8 cellular contexts compared by ENCODE assay signal in the genomic region with DNA sequence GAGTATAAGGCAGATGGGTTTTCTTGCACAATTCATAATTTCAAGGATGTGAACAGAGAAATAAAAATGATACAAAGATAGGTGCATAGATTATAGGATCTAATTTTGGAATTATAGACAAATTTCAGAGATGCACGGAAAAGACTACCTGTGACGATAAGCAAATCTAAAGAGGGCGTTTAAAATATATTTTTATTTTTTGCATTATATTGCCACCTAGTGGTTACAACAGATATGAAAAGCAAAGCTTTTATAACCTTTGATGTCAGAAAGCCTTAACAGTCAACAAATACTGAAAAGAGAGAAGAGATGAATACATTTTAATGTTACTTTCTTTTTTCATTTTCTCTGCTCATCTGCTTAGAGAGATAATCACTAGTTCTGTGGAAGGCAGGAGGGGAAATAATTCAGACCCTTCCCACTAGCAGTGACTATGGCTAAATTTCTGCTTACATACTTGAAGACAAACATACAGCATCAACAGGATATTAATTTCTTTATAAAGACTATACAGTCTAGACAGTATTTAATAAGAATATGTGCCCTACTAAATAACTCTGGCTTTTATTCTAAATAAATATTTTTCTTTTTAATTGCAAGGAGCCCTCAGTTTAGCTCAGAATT. TPM values are rescaled to one million over a fixed set of nuclear protein-coding genes. Genes with fewer than 3 reads are reported as not detected.
DNase-seq lines count a peak whose midpoint lies in the region; ATAC-seq and TF ChIP-seq lines count a peak whose summit lies in the region.

No MANE protein-coding gene starts in this region.

- POLR2A ChIA-PET in CD4-positive, alpha-beta memory T cell (lab: Charles Lee; ENCODE audit: partially characterized antibody), result no interaction called here

- CTCF ChIA-PET in CD4-positive, alpha-beta memory T cell (lab: Charles Lee; ENCODE audit: partially characterized antibody), result interaction anchor here (1.2 to 1.5 kb wide), 2 partner anchors 9 to 1045 kb away, joined by 3 read pairs; no protein-coding TSS in a partner anchor

- H3K27ac ChIP-seq in CD4-positive, alpha-beta memory T cell (ENCODE audit: low read depth, low read length), result no peak overlapping the region
- H3K27ac ChIP-seq in esophagus squamous epithelium, result no peak overlapping the region

- H3K27me3 Mint-ChIP-seq in CD4-positive, alpha-beta memory T cell, result no peaks in the 10 kb centered on the region

- TF ChIP-seq CTCF in esophagus squamous epithelium (IDR thresholded peaks at IDR 0.05), result peak; percentile 38 to 77 (median 56)
- TF ChIP-seq CTCF in retinal pigment epithelial cell (conservative IDR thresholded peaks at IDR 0.05; ENCODE audit: low read depth, low read length), result peak; percentile 37

- H3K9me3 ChIP-seq in CD4-positive, alpha-beta memory T cell (ENCODE audit: control insufficient read depth in 1 of 2, low read length in 2 of 2), result no peaks in the 10 kb centered on the region
- no peaks in the 10 kb centered on the region for H3K9me3 ChIP-seq in esophagus squamous epithelium

- no peaks in the 10 kb centered on the region for H3K4me1 Mint-ChIP-seq in CD4-positive, alpha-beta memory T cell

- no peaks in the 10 kb centered on the region for H3K27me3 ChIP-seq in CD4-positive, alpha-beta memory T cell (ENCODE audit: insufficient read depth, low read length)
- no peaks in the 10 kb centered on the region for H3K27me3 ChIP-seq in esophagus squamous epithelium

- H3K27ac Mint-ChIP-seq in CD4-positive, alpha-beta memory T cell, result no peak overlapping the region
- no peak overlapping the region for H3K27ac Mint-ChIP-seq in activated naive CD4-positive, alpha-beta T cell treated with anti-CD3 and anti-CD28 coated beads, Interleukin-2, amount 50 U/mL, for 72 hours

- 1 to 3% methylated on average over 3 of the region's 3 CpGs for WGBS in esophagus squamous epithelium, 2 donors

- no peak for TF ChIP-seq POLR2A in esophagus squamous epithelium (IDR thresholded peaks at IDR 0.05)

- H3K36me3 ChIP-seq in CD4-positive, alpha-beta memory T cell (ENCODE audit: insufficient read depth, low read length), result no peaks in the 10 kb centered on the region
- H3K36me3 ChIP-seq in esophagus squamous epithelium, result no peaks in the 10 kb centered on the region

- H3K4me3 Mint-ChIP-seq in CD4-positive, alpha-beta memory T cell, result no peak overlapping the region

- H3K36me3 Mint-ChIP-seq in CD4-positive, alpha-beta memory T cell, result no peaks in the 10 kb centered on the region
- H3K36me3 Mint-ChIP-seq in activated naive CD4-positive, alpha-beta T cell treated with anti-CD3 and anti-CD28 coated beads, Interleukin-2, amount 50 U/mL, for 72 hours, result no peaks in the 10 kb centered on the region

- intact Hi-C loops in CD4-positive, alpha-beta memory T cell (cut with micrococcal nuclease), result loop anchor here (2.0 kb wide), 1 partner anchor 452 kb away; no protein-coding TSS in a partner anchor
- intact Hi-C loops in esophagus squamous epithelium (cut with DNase I), result no loop called here

- no peak overlapping the region for H3K4me3 ChIP-seq in CD4-positive, alpha-beta memory T cell (ENCODE audit: low read length in 2 of 2)
- H3K4me3 ChIP-seq in esophagus squamous epithelium, result no peak overlapping the region
- H3K4me3 ChIP-seq in retinal pigment epithelial cell (ENCODE audit: low read length), result no peak overlapping the region

- DNase-seq in CD4-positive, alpha-beta memory T cell, result peak in 3 of 5 donors; percentile 1 to 5 (median 1)
- DNase-seq in HuH-7 (ENCODE audit: low spot score), result peak; percentile 15
- DNase-seq in OCI-M2 (lab: John Stamatoyannopoulos, UW; ENCODE audit: unreplicated experiment), result peak; percentile 4
- no peak for DNase-seq in esophagus squamous epithelium (lab: John Stamatoyannopoulos, UW)
- no peak for DNase-seq in retinal pigment epithelial cell (ENCODE audit: low read depth)
- DNase-seq in activated naive CD4-positive, alpha-beta T cell treated with anti-CD3 and anti-CD28 coated beads, Interleukin-2, amount 50 U/mL, for 72 hours (ENCODE audit: low spot score in 2 of 2), result no peak
- no peak for DNase-seq in HK-2 (ENCODE audit: unreplicated experiment)

- no peaks in the 10 kb centered on the region for H3K9me3 Mint-ChIP-seq in CD4-positive, alpha-beta memory T cell
- H3K9me3 Mint-ChIP-seq in activated naive CD4-positive, alpha-beta T cell treated with anti-CD3 and anti-CD28 coated beads, Interleukin-2, amount 50 U/mL, for 72 hours, result no peaks in the 10 kb centered on the region

- ATAC-seq in GM19372 (IDR thresholded peaks at IDR 0.05; ENCODE audit: low read depth, unreplicated experiment), result peak; percentile 66
- no peak for ATAC-seq in activated naive CD4-positive, alpha-beta T cell treated with anti-CD3 and anti-CD28 coated beads, Interleukin-2, amount 50 U/mL, for 72 hours

- H3K4me1 ChIP-seq in CD4-positive, alpha-beta memory T cell (ENCODE audit: insufficient read depth, low read length), result no peaks in the 10 kb centered on the region
- no peaks in the 10 kb centered on the region for H3K4me1 ChIP-seq in esophagus squamous epithelium

RNA-seq across cellular contexts. Expression of a gene that starts 46.3 kb away (rescaled TPM):
- not detected for total RNA-seq in CD4-positive, alpha-beta memory T cell
- not detected for polyA plus RNA-seq in CD4-positive, alpha-beta memory T cell
- 1 to 10 TPM in 1 of 4 donors, not detected in 3; 5.0 TPM for total RNA-seq in esophagus squamous epithelium
- not detected for total RNA-seq in activated naive CD4-positive, alpha-beta T cell treated with anti-CD3 and anti-CD28 coated beads, Interleukin-2, amount 50 U/mL, for 72 hours

Comparison
In these comparisons a context has a peak if more than half of its experiments do, and no peak if none do; other contexts are left out.
1. DNase-seq: peak in CD4-positive, alpha-beta memory T cell (3 of 5), HuH-7 (single experiment) and OCI-M2 (single experiment); none in esophagus squamous epithelium (single experiment), retinal pigment epithelial cell (single experiment), activated naive CD4-positive, alpha-beta T cell treated with anti-CD3 and anti-CD28 coated beads, Interleukin-2, amount 50 U/mL, for 72 hours (0 of 2) and HK-2 (single experiment).